Comparison of ENCODE assay signal across 8 cellular contexts in the genomic region with DNA sequence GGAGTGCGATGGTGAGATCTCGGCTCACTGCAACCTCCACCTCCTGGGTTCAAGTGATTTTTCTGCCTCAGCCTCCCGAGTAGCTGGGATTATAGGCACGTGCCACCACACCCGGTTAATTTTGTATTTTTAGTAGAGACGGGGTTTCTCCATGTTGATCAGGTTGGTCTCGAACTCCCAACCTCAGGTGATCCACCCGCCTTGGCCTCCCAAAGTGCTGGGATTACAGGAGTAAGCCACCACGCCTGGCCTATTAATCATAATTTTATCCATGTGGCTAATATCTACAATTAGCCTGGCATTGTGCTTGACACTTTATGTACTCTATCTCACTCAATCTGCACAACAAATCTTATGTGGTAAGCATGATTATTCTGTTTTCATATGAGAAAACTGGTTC.
DNase-seq lines count a peak whose midpoint lies in the region; ATAC-seq and TF ChIP-seq lines count a peak whose summit lies in the region.
"Not testable (repeated sequence)": the region's sequence is repeated elsewhere in the genome, so short reads cannot be mapped to it uniquely, and the experiment has no call there.

No MANE protein-coding gene starts in this region.

- DNase-seq in T-helper 2 cell treated with Interferon-gamma antibody and Interleukin-4, amounts not matched to agents 5 μg/mL and 100 μg/mL, for 36 hours (ENCODE audit: low spot score); activated T-cell treated with anti-CD3 and anti-CD28 coated beads, Interleukin-2, amount 50 U/mL, for 72 hours; central memory CD8-positive, alpha-beta T cell (ENCODE audit: low spot score in 2 of 2); memory B cell (ENCODE audit: low spot score in 2 of 2); spleen: not testable (repeated sequence)
- DNase-seq in immature natural killer cell = peak in 1 of 3 donors; percentile 19

- not testable (repeated sequence) for H3K9me2 ChIP-seq in Loucy (replicated peaks; ENCODE audit: low read depth, low read length)

- H3K4me3 ChIP-seq in BLaER1 treated with 17β-estradiol and CSF1 and Interleukin-3, amounts not matched to agents 10 nM and 100 nM = not testable (repeated sequence)
- H3K4me3 ChIP-seq in Loucy (ENCODE audit: low read length, poor library complexity, severe bottlenecking) = peak overlapping the region; percentile 22
- H3K4me3 ChIP-seq in spleen = peak overlapping the region in 1 of 8 donors; percentile 53

- peak overlapping the region in 7 of 11 experiments; percentile 27 to 94 (median 84); a peak in 11 of 22 replicates for H3K4me2 ChIP-seq in BLaER1 treated with 17β-estradiol and CSF1 and Interleukin-3, amounts not matched to agents 10 nM and 100 nM
- H3K4me2 ChIP-seq in Loucy (ENCODE audit: low read depth, low read length, poor library complexity, severe bottlenecking) = peak overlapping the region; percentile 38

- TF ChIP-seq CTCF in Loucy (conservative IDR thresholded peaks at IDR 0.05; ENCODE audit: low read length); spleen (IDR thresholded peaks at IDR 0.05 in 8 of 11, conservative IDR thresholded peaks at IDR 0.05 in 3 of 11): not testable (repeated sequence)

- H3K27ac ChIP-seq in BLaER1 treated with 17β-estradiol and CSF1 and Interleukin-3, amounts not matched to agents 10 nM and 100 nM = peak overlapping the region in 6 of 11 experiments; percentile 85 to 93 (median 90); a peak in 13 of 22 replicates
- peak overlapping the region in 7 of 8 donors; percentile 58 to 92 (median 84) for H3K27ac ChIP-seq in spleen

- peaks cover 12% of the 10 kb centered on the region for H3K36me3 Mint-ChIP-seq in T-helper 2 cell treated with Interferon-gamma antibody and Interleukin-4, amounts not matched to agents 5 μg/mL and 100 μg/mL, for 36 hours (ENCODE audit: low read depth)
- not testable (repeated sequence) for H3K36me3 Mint-ChIP-seq in activated T-cell treated with anti-CD3 and anti-CD28 coated beads, Interleukin-2, amount 50 U/mL, for 72 hours (ENCODE audit: insufficient read depth in 2 of 2); central memory CD8-positive, alpha-beta T cell (ENCODE audit: insufficient read depth); immature natural killer cell; memory B cell

- not testable (repeated sequence) for ATAC-seq in activated T-cell treated with anti-CD3 and anti-CD28 coated beads, Interleukin-2, amount 50 U/mL, for 72 hours (replicated peaks in 1 of 2); memory B cell (ENCODE audit: low read depth)
- ATAC-seq in central memory CD8-positive, alpha-beta T cell (replicated peaks; ENCODE audit: extremely low read depth, poor library complexity, severe bottlenecking) = peak; percentile 33

- H3K9me3 ChIP-seq in BLaER1 treated with 17β-estradiol and CSF1 and Interleukin-3, amounts not matched to agents 10 nM and 100 nM (replicated peaks in 1 of 11) = peaks cover 0 to 10% (median 0%) of the 10 kb centered on the region in 11 experiments; a peak in 2 of 22 replicates
- not testable (repeated sequence) for H3K9me3 ChIP-seq in Loucy (ENCODE audit: insufficient read depth, low read depth, low read length); spleen

- peak overlapping the region in 1 of 11 experiments; percentile 22; a peak in 3 of 22 replicates for H3K9ac ChIP-seq in BLaER1 treated with 17β-estradiol and CSF1 and Interleukin-3, amounts not matched to agents 10 nM and 100 nM
- peak overlapping the region; percentile 10 for H3K9ac ChIP-seq in Loucy (ENCODE audit: low read depth, low read length, poor library complexity, severe bottlenecking)

- TF ChIP-seq POLR2A in spleen (IDR thresholded peaks at IDR 0.05) = not testable (repeated sequence)

- H3K9me3 Mint-ChIP-seq in T-helper 2 cell treated with Interferon-gamma antibody and Interleukin-4, amounts not matched to agents 5 μg/mL and 100 μg/mL, for 36 hours; activated T-cell treated with anti-CD3 and anti-CD28 coated beads, Interleukin-2, amount 50 U/mL, for 72 hours; central memory CD8-positive, alpha-beta T cell; immature natural killer cell; memory B cell: not testable (repeated sequence)

- H3K27ac Mint-ChIP-seq in T-helper 2 cell treated with Interferon-gamma antibody and Interleukin-4, amounts not matched to agents 5 μg/mL and 100 μg/mL, for 36 hours = peak overlapping the region; percentile 41
- H3K27ac Mint-ChIP-seq in activated T-cell treated with anti-CD3 and anti-CD28 coated beads, Interleukin-2, amount 50 U/mL, for 72 hours = peak overlapping the region; percentile 76
- H3K27ac Mint-ChIP-seq in central memory CD8-positive, alpha-beta T cell (ENCODE audit: low read depth) = peak overlapping the region; percentile 81
- H3K27ac Mint-ChIP-seq in immature natural killer cell (peak overlapping the region; percentile 87 to 98 (median 94)), memory B cell (peak overlapping the region; percentile 43)

- peaks cover 57% of the 10 kb centered on the region for H3K4me1 Mint-ChIP-seq in T-helper 2 cell treated with Interferon-gamma antibody and Interleukin-4, amounts not matched to agents 5 μg/mL and 100 μg/mL, for 36 hours (ENCODE audit: low read depth)
- H3K4me1 Mint-ChIP-seq in activated T-cell treated with anti-CD3 and anti-CD28 coated beads, Interleukin-2, amount 50 U/mL, for 72 hours (ENCODE audit: low read depth) = peaks cover 57% of the 10 kb centered on the region
- peaks cover 60% of the 10 kb centered on the region for H3K4me1 Mint-ChIP-seq in central memory CD8-positive, alpha-beta T cell
- H3K4me1 Mint-ChIP-seq in immature natural killer cell = peaks cover 77 to 86% of the 10 kb centered on the region in 2 donors
- H3K4me1 Mint-ChIP-seq in memory B cell = peaks cover 18% of the 10 kb centered on the region

- not testable (repeated sequence) for H3K79me2 ChIP-seq in Loucy (ENCODE audit: insufficient read depth, low read length)

- H3F3A ChIP-seq in Loucy (ENCODE audit: low read depth) = not testable (repeated sequence)

- H2AFZ ChIP-seq in Loucy (ENCODE audit: low read length) = not testable (repeated sequence)

- not testable (repeated sequence) for H3K27me3 ChIP-seq in BLaER1 treated with 17β-estradiol and CSF1 and Interleukin-3, amounts not matched to agents 10 nM and 100 nM; Loucy (ENCODE audit: insufficient read depth, low read length, poor library complexity, severe bottlenecking); spleen (replicated peaks in 1 of 7)

- WGBS in spleen, 5 donors = 90 to 94% (median 90%) methylated on average over 9 of the region's 9 CpGs

- not testable (repeated sequence) for H3K4me3 Mint-ChIP-seq in T-helper 2 cell treated with Interferon-gamma antibody and Interleukin-4, amounts not matched to agents 5 μg/mL and 100 μg/mL, for 36 hours; activated T-cell treated with anti-CD3 and anti-CD28 coated beads, Interleukin-2, amount 50 U/mL, for 72 hours; memory B cell
- peak overlapping the region; percentile 33 for H3K4me3 Mint-ChIP-seq in central memory CD8-positive, alpha-beta T cell
- H3K4me3 Mint-ChIP-seq in immature natural killer cell = peak overlapping the region; percentile 74 to 83 (median 81)

- intact Hi-C loops in spleen (cut with DNase I; ENCODE audit: low total_unique reads) = not testable (repeated sequence)

- H3K4me1 ChIP-seq in BLaER1 treated with 17β-estradiol and CSF1 and Interleukin-3, amounts not matched to agents 10 nM and 100 nM = peaks cover 1 to 76% (median 54%) of the 10 kb centered on the region in 10 experiments; a peak in 18 of 20 replicates
- H3K4me1 ChIP-seq in Loucy (ENCODE audit: insufficient read depth, low read length, poor library complexity, severe bottlenecking) (peaks cover 38% of the 10 kb centered on the region), spleen (peaks cover 6 to 64% (median 32%) of the 10 kb centered on the region in 6 donors)

- H3K36me3 ChIP-seq in BLaER1 treated with 17β-estradiol and CSF1 and Interleukin-3, amounts not matched to agents 10 nM and 100 nM; Loucy (ENCODE audit: insufficient read depth, low read length); spleen: not testable (repeated sequence)

- H3K27me3 Mint-ChIP-seq in T-helper 2 cell treated with Interferon-gamma antibody and Interleukin-4, amounts not matched to agents 5 μg/mL and 100 μg/mL, for 36 hours (ENCODE audit: low read depth); activated T-cell treated with anti-CD3 and anti-CD28 coated beads, Interleukin-2, amount 50 U/mL, for 72 hours (ENCODE audit: low read depth); central memory CD8-positive, alpha-beta T cell; immature natural killer cell (ENCODE audit: low read depth in 3 of 3); memory B cell: not testable (repeated sequence)

- H4K20me1 ChIP-seq in BLaER1 treated with 17β-estradiol and CSF1 and Interleukin-3, amounts not matched to agents 10 nM and 100 nM; Loucy (ENCODE audit: insufficient read depth, low read length, poor library complexity, severe bottlenecking): not testable (repeated sequence)

Comparison
In these comparisons a context has a peak if more than half of its experiments do, and no peak if none do; other contexts are left out.
1. H3K27ac Mint-ChIP-seq: peak in every context shown above with its lines; median percentile 94 in immature natural killer cell; 81 in central memory CD8-positive, alpha-beta T cell; 76 in activated T-cell treated with anti-CD3 and anti-CD28 coated beads, Interleukin-2, amount 50 U/mL, for 72 hours; 43 in memory B cell; 41 in T-helper 2 cell treated with Interferon-gamma antibody and Interleukin-4, amounts not matched to agents 5 μg/mL and 100 μg/mL, for 36 hours.